In the genomic region with DNA sequence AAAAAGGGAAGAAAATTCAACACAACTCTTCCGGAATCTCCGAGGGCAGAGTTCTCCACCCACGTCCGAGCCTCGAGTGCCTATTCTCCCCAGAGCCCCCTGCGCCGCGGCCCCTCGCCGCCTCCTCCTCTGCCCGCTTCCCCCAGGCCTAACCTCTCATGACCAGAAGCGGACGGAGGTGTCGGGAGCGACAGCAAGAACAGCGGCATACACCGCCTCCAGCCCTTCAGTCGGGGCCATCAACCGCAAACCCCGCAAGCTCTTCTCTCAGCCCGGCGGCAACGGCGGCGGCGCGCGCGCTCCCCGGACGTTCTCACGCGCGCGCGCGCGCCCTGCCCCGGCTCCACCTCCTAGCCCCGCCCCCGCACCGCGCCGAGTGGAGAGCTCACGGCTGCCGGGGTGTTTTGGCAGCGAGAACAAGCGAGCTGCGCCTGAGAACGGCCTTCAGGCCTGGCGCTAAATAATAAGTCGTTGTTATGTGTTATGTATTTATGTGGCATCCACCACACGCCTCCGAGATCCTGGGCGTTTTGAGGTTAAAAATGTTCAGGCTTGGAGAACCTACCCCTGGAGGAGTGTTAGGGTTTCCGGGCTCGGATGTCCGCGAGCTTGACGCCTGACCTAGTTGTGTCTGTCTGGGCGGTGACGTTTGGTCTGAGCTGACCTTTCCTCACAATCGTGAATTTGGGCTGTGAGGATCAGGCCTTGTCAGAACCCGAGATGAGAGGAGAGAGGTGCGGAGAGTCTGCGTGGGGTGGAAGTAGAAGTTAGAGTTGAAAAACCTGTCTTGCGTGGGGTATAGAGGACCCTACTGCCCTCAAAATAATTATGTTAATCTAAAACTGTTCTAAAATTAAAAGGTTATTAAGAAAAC, we compare ENCODE assay signal across 8 cellular contexts. TPM values are rescaled to one million over a fixed set of nuclear protein-coding genes. Genes with fewer than 3 reads are reported as not detected.
DNase-seq lines count a peak whose midpoint lies in the region; TF ChIP-seq lines count a peak whose summit lies in the region.

A gene with protein sequence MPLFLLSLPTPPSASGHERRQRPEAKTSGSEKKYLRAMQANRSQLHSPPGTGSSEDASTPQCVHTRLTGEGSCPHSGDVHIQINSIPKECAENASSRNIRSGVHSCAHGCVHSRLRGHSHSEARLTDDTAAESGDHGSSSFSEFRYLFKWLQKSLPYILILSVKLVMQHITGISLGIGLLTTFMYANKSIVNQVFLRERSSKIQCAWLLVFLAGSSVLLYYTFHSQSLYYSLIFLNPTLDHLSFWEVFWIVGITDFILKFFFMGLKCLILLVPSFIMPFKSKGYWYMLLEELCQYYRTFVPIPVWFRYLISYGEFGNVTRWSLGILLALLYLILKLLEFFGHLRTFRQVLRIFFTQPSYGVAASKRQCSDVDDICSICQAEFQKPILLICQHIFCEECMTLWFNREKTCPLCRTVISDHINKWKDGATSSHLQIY (minus strand): TSS at position 286 of the 874 bp plus-strand sequence. CDS start 77 bp downstream, at position 209.

- in situ Hi-C loops in GM23248 (cut with MboI): no loop called here

- H3K9me3 Mint-ChIP-seq in stimulated activated naive CD8-positive, alpha-beta T cell treated with anti-CD3 and anti-CD28 coated beads, Interleukin-15, Interleukin-2, amounts not matched to agents 100 ng/mL and 50 ng/mL, for 24 hours: no peaks in the 10 kb centered on the region

- H3K79me2 ChIP-seq in GM23248 (ENCODE audit: insufficient read depth) (peaks cover 24% of the 10 kb centered on the region), neural cell (replicated peaks; ENCODE audit: insufficient read depth, low read length) (peaks cover 3% of the 10 kb centered on the region)

- 5 to 9% methylated on average over 37 to 67 of the region's 67 CpGs for WGBS in GM23248 (ENCODE audit: low coverage in 1 of 2, low lambda C conversion rate in 2 of 2, missing lambda C conversion rate in 2 of 2), 2 experiments

- H4K20me1 ChIP-seq in GM23248 (ENCODE audit: insufficient read depth): no peaks in the 10 kb centered on the region
- H4K20me1 ChIP-seq in neural cell (ENCODE audit: insufficient read depth): no peaks in the 10 kb centered on the region

- no peaks in the 10 kb centered on the region for H3K27me3 Mint-ChIP-seq in stimulated activated naive CD8-positive, alpha-beta T cell treated with anti-CD3 and anti-CD28 coated beads, Interleukin-15, Interleukin-2, amounts not matched to agents 100 ng/mL and 50 ng/mL, for 24 hours

- H3K27ac Mint-ChIP-seq in stimulated activated naive CD8-positive, alpha-beta T cell treated with anti-CD3 and anti-CD28 coated beads, Interleukin-15, Interleukin-2, amounts not matched to agents 100 ng/mL and 50 ng/mL, for 24 hours: peak within 1 kb of the TSS; percentile 96

- DNase-seq in DMS53 treated with DMSO at 0.1 percent for 48 hours (lab: John Stamatoyannopoulos, UW; ENCODE audit: unreplicated experiment) (peak; percentile 62), GM23248 (peak; percentile 97), M059J (ENCODE audit: low read depth) (peak; percentile 76), SJCRH30 (peak; percentile 83 to 84), fibroblast of villous mesenchyme (ENCODE audit: low read depth) (peak; percentile 86)
- peak; percentile 89 for DNase-seq in activated gamma-delta T cell treated with anti-CD3 and anti-CD28 coated beads, Interleukin-2, amount 50 U/mL, for 16 hours (ENCODE audit: low read depth)

- no peak for TF ChIP-seq CTCF in fibroblast of villous mesenchyme (IDR thresholded peaks at IDR 0.05; ENCODE audit: insufficient read depth, low read depth, low read length)
- TF ChIP-seq CTCF in neural cell (IDR thresholded peaks at IDR 0.05; ENCODE audit: poor library complexity, severe bottlenecking): no peak

- H3K27me3 ChIP-seq in GM23248 (replicated peaks; ENCODE audit: insufficient read depth): no peaks in the 10 kb centered on the region
- H3K27me3 ChIP-seq in SJCRH30: no peaks in the 10 kb centered on the region
- no peaks in the 10 kb centered on the region for H3K27me3 ChIP-seq in neural cell (ENCODE audit: insufficient read depth, low read depth, low read length)

- H3K4me3 ChIP-seq in GM23248: peak within 1 kb of the TSS; percentile 83
- H3K4me3 ChIP-seq in SJCRH30: peak within 1 kb of the TSS; percentile 93
- H3K4me3 ChIP-seq in fibroblast of villous mesenchyme (ENCODE audit: low read depth, low read length): peak within 1 kb of the TSS; percentile 96
- H3K4me3 ChIP-seq in neural cell (ENCODE audit: low read length): peak within 1 kb of the TSS; percentile 94

- H3K27ac ChIP-seq in GM23248 (peak within 1 kb of the TSS; percentile 91), SJCRH30 (peak within 1 kb of the TSS; percentile 61), neural cell (ENCODE audit: low read length) (peak within 1 kb of the TSS; percentile 85)

- no peaks in the 10 kb centered on the region for H3K9me2 ChIP-seq in GM23248 (ENCODE audit: insufficient read depth)
- no peaks in the 10 kb centered on the region for H3K9me2 ChIP-seq in neural cell (ENCODE audit: insufficient read depth, low read length)

- peak; percentile 21 for TF ChIP-seq EP300 in neural cell (conservative IDR thresholded peaks at IDR 0.05; ENCODE audit: poor library complexity, severe bottlenecking)

- H3K4me2 ChIP-seq in GM23248 (ENCODE audit: unreplicated experiment): peak within 1 kb of the TSS; percentile 93
- peak within 1 kb of the TSS; percentile 71 for H3K4me2 ChIP-seq in neural cell (ENCODE audit: low read length)

- peak within 1 kb of the TSS; percentile 85 for H3K4me3 Mint-ChIP-seq in stimulated activated naive CD8-positive, alpha-beta T cell treated with anti-CD3 and anti-CD28 coated beads, Interleukin-15, Interleukin-2, amounts not matched to agents 100 ng/mL and 50 ng/mL, for 24 hours

- H3K36me3 ChIP-seq in GM23248 (ENCODE audit: low read depth) (no peaks in the 10 kb centered on the region), SJCRH30 (no peaks in the 10 kb centered on the region), neural cell (ENCODE audit: insufficient read depth, low read length) (no peaks in the 10 kb centered on the region)

- H3K4me1 ChIP-seq in GM23248 (ENCODE audit: insufficient read depth): no peaks in the 10 kb centered on the region
- H3K4me1 ChIP-seq in SJCRH30: no peaks in the 10 kb centered on the region

- peaks cover 23% of the 10 kb centered on the region for H3K4me1 Mint-ChIP-seq in stimulated activated naive CD8-positive, alpha-beta T cell treated with anti-CD3 and anti-CD28 coated beads, Interleukin-15, Interleukin-2, amounts not matched to agents 100 ng/mL and 50 ng/mL, for 24 hours (ENCODE audit: low read depth)

- peaks cover 5% of the 10 kb centered on the region for H3K36me3 Mint-ChIP-seq in stimulated activated naive CD8-positive, alpha-beta T cell treated with anti-CD3 and anti-CD28 coated beads, Interleukin-15, Interleukin-2, amounts not matched to agents 100 ng/mL and 50 ng/mL, for 24 hours (ENCODE audit: low read depth)

- peak within 1 kb of the TSS; percentile 97 for H2AFZ ChIP-seq in GM23248
- H2AFZ ChIP-seq in neural cell (ENCODE audit: low read depth, low read length): peak within 1 kb of the TSS; percentile 90

- peak within 1 kb of the TSS; percentile 93 for H3K9ac ChIP-seq in GM23248
- H3K9ac ChIP-seq in neural cell (ENCODE audit: low read length): peak within 1 kb of the TSS; percentile 90

- peak; percentile 34 for TF ChIP-seq RAD21 in neural cell (conservative IDR thresholded peaks at IDR 0.05)

- no peaks in the 10 kb centered on the region for H3K9me3 ChIP-seq in GM23248 (ENCODE audit: low read depth)
- no peaks in the 10 kb centered on the region for H3K9me3 ChIP-seq in SJCRH30 (replicated peaks)
- no peaks in the 10 kb centered on the region for H3K9me3 ChIP-seq in neural cell (ENCODE audit: low read length)

- H3F3A ChIP-seq in GM23248 (ENCODE audit: insufficient read depth) (0 out of 2 replicates have a peak, but pooled peaks cover 12% of the 10 kb centered on the region), neural cell (ENCODE audit: insufficient read depth, low read length, poor library complexity, severe bottlenecking) (no peaks in the 10 kb centered on the region)

TF ChIP-seq in neural cell, 6 proteins besides CTCF, POLR2A, EP300 and RAD21 (continues in another document):
- TF ChIP-seq POLR2AphosphoS5 (IDR thresholded peaks at IDR 0.05) (peak; percentile 92), SMC3 (conservative IDR thresholded peaks at IDR 0.05; ENCODE audit: poor library complexity) (peak; percentile 54), MXI1 (conservative IDR thresholded peaks at IDR 0.05; ENCODE audit: poor library complexity, severe bottlenecking) (peak; percentile 65), TAF1 (IDR thresholded peaks at IDR 0.05; ENCODE audit: low read depth) (peak; percentile 47), EZH2 (IDR thresholded peaks at IDR 0.05; ENCODE audit: borderline replicate concordance, insufficient read depth, low read length, poor library complexity, severe bottlenecking) (no peak)

RNA-seq across cellular contexts. Expression of the gene that starts here (rescaled TPM):
- total RNA-seq in GM23248 (2014; rRNA removed; shearing (Covaris generic)): 19.9 and 29.1 TPM in 2 replicates
- polyA plus RNA-seq in GM23248 (2016; fragmentation: Nextera tagmentation; extraction: Ambion mirVana) (20.8 and 23.4 TPM in 2 replicates), neural cell (86.9 and 101 TPM in 2 replicates)
- total RNA-seq in M059J (2014; rRNA removed; shearing (Covaris generic)): 21.9 and 27.1 TPM in 2 replicates
- 13.9 and 15.0 TPM in 2 replicates for total RNA-seq in SJCRH30 (2014; rRNA removed; shearing (Covaris generic))
- 15.8 and 23.3 TPM in 2 replicates for total RNA-seq in fibroblast of villous mesenchyme
- polyA minus RNA-seq in neural cell: 31.8 and 34.3 TPM in 2 replicates

Comparison
In these comparisons a context has a peak if more than half of its experiments do, and no peak if none do; other contexts are left out.
1. Peak in every context shown above with its lines: DNase-seq, H3K4me3 ChIP-seq and H3K27ac ChIP-seq.